Comparison of ENCODE assay signal across 19 cellular contexts in genomic region chr15:88902846-88903245, GRCh38.
"Had no signal": no experiment of that assay in that cellular context is flagged by ENCODE, and none has a peak within 500 bp of the region (broad histone marks: within the 10 kb centered on the region; RNA-seq: fewer than 3 reads in every experiment).

No MANE protein-coding gene starts in this region.

- H3K9me3 ChIP-seq: heart left ventricle, ovary, thyroid gland, uterus had no signal

- H3K9me3 Mint-ChIP-seq: activated naive CD8-positive, alpha-beta T cell treated with anti-CD3 and anti-CD28 coated beads for 36 hours; dendritic cell treated with granulocyte-macrophage colony-stimulating factor and Interleukin-4, amounts not matched to agents 40 ng/mL and 50 ng/mL, for 4 days; effector memory CD8-positive, alpha-beta T cell; immature natural killer cell; neural crest cell had no signal

- DNase-seq: activated CD4-positive, alpha-beta T cell treated with anti-CD3 and anti-CD28 coated beads, Interleukin-2, amount 50 U/mL, for 4 hours; activated CD4-positive, CD25-positive, alpha-beta regulatory T cell treated with anti-CD3 and anti-CD28 coated beads, Interleukin-2, amount 50 U/mL, for 72 hours; activated CD8-positive, alpha-beta memory T cell treated with anti-CD3 and anti-CD28 coated beads, Interleukin-2, amount 10 ng/mL, durations not matched to agents 7 days and 5 days; activated gamma-delta T cell; activated naive CD8-positive, alpha-beta T cell treated with anti-CD3 and anti-CD28 coated beads for 36 hours; activated T-cell treated with anti-CD3 and anti-CD28 coated beads, Interleukin-2, amount 50 U/mL, for 1 hour; brain microvascular endothelial cell; effector memory CD8-positive, alpha-beta T cell; heart left ventricle; immature natural killer cell; mesendoderm; ovary; stimulated activated CD4-positive, alpha-beta T cell treated with anti-CD3 and anti-CD28 coated beads, Interleukin-1b, Interleukin-23, amount 100 ng/mL, for 48 hours; thyroid gland; uterus had no signal

- H3K27ac Mint-ChIP-seq: activated CD8-positive, alpha-beta memory T cell treated with anti-CD3 and anti-CD28 coated beads, Interleukin-2, amount 10 ng/mL, durations not matched to agents 7 days and 5 days; activated naive CD8-positive, alpha-beta T cell treated with anti-CD3 and anti-CD28 coated beads for 36 hours; dendritic cell treated with granulocyte-macrophage colony-stimulating factor and Interleukin-4, amounts not matched to agents 40 ng/mL and 50 ng/mL, for 4 days; immature natural killer cell had no signal

- H3K36me3 ChIP-seq: ovary, thyroid gland, uterus had no signal

- H3K4me3 ChIP-seq: heart left ventricle, ovary, thyroid gland, uterus had no signal

- H3K36me3 Mint-ChIP-seq: activated CD8-positive, alpha-beta memory T cell treated with anti-CD3 and anti-CD28 coated beads, Interleukin-2, amount 10 ng/mL, durations not matched to agents 7 days and 5 days had no signal

- H3K27ac ChIP-seq: brain microvascular endothelial cell, epithelial cell of prostate, heart left ventricle, ovary, thyroid gland, uterus had no signal

- ATAC-seq: activated CD8-positive, alpha-beta memory T cell treated with anti-CD3 and anti-CD28 coated beads, Interleukin-2, amount 10 ng/mL, durations not matched to agents 7 days and 5 days; effector memory CD8-positive, alpha-beta T cell; heart left ventricle; sciatic nerve had no signal

- H3K27me3 Mint-ChIP-seq: activated CD8-positive, alpha-beta memory T cell treated with anti-CD3 and anti-CD28 coated beads, Interleukin-2, amount 10 ng/mL, durations not matched to agents 7 days and 5 days; activated naive CD8-positive, alpha-beta T cell treated with anti-CD3 and anti-CD28 coated beads for 36 hours; effector memory CD8-positive, alpha-beta T cell had no signal

- H3K27me3 ChIP-seq: brain microvascular endothelial cell, heart left ventricle, ovary, thyroid gland, uterus had no signal

- H3K4me3 Mint-ChIP-seq: activated CD8-positive, alpha-beta memory T cell treated with anti-CD3 and anti-CD28 coated beads, Interleukin-2, amount 10 ng/mL, durations not matched to agents 7 days and 5 days; activated naive CD8-positive, alpha-beta T cell treated with anti-CD3 and anti-CD28 coated beads for 36 hours; dendritic cell treated with granulocyte-macrophage colony-stimulating factor and Interleukin-4, amounts not matched to agents 40 ng/mL and 50 ng/mL, for 4 days; effector memory CD8-positive, alpha-beta T cell; immature natural killer cell; neural crest cell had no signal
